ENCODE assay signal across 14 cellular contexts in genomic region chr7:49166441-49166840, GRCh38.
DNase-seq lines count a peak whose midpoint lies in the region; ATAC-seq and TF ChIP-seq lines count a peak whose summit lies in the region.
"Had no signal": no experiment of that assay in that cellular context is flagged by ENCODE, and none has a peak within 500 bp of the region (broad histone marks: within the 10 kb centered on the region; RNA-seq: fewer than 3 reads in every experiment).

No MANE protein-coding gene starts in this region.

- H3K27me3 Mint-ChIP-seq in WTC11 (ENCODE audit: low read depth) = no peaks in the 10 kb centered on the region
- H3K27me3 Mint-ChIP-seq: activated naive CD8-positive, alpha-beta T cell treated with anti-CD3 and anti-CD28 coated beads, Interleukin-2, amount 10 ng/mL, durations not matched to agents 7 days and 5 days; stimulated activated naive CD8-positive, alpha-beta T cell treated with anti-CD3 and anti-CD28 coated beads, Interleukin-15, amount 100 ng/mL, for 72 hours had no signal

- CTCF ChIA-PET in WTC11 (lab: Charles Lee) = interaction anchor here (0.6 to 1.7 kb wide), 10 partner anchors 39 to 199 kb away, joined by 3 to 41 read pairs (median 3); no protein-coding TSS in a partner anchor

- H3K36me3 Mint-ChIP-seq in WTC11 = peaks cover 14% of the 10 kb centered on the region
- H3K36me3 Mint-ChIP-seq: activated naive CD8-positive, alpha-beta T cell treated with anti-CD3 and anti-CD28 coated beads, Interleukin-2, amount 10 ng/mL, durations not matched to agents 7 days and 5 days had no signal

- H3K4me3 ChIP-seq in neuron (ENCODE audit: low read length) = no peak overlapping the region
- H3K4me3 ChIP-seq: heart left ventricle had no signal

- TF ChIP-seq CTCF in WTC11 (IDR thresholded peaks at IDR 0.05) = peak; percentile 23; the same call in 1 of the 2 replicates

- H3K36me3 ChIP-seq in neuron (ENCODE audit: insufficient read depth, low read length) = no peaks in the 10 kb centered on the region
- H3K36me3 ChIP-seq: heart left ventricle had no signal

- ATAC-seq in WTC11 = peak; percentile 75
- ATAC-seq: activated CD8-positive, alpha-beta T cell treated with anti-CD3 and anti-CD28 coated beads, Interleukin-2, amount 10 ng/mL, durations not matched to agents 7 days and 5 days; heart left ventricle; stimulated activated naive CD8-positive, alpha-beta T cell treated with anti-CD3 and anti-CD28 coated beads, Interleukin-15, amount 100 ng/mL, for 72 hours had no signal

- peaks cover 7% of the 10 kb centered on the region for H3K4me1 Mint-ChIP-seq in WTC11
- H3K4me1 Mint-ChIP-seq: activated naive CD8-positive, alpha-beta T cell treated with anti-CD3 and anti-CD28 coated beads, Interleukin-2, amount 10 ng/mL, durations not matched to agents 7 days and 5 days; stimulated activated naive CD8-positive, alpha-beta T cell treated with anti-CD3 and anti-CD28 coated beads, Interleukin-15, amount 100 ng/mL, for 72 hours had no signal

- peaks cover 30% of the 10 kb centered on the region for H3K9me3 Mint-ChIP-seq in WTC11
- H3K9me3 Mint-ChIP-seq: activated naive CD8-positive, alpha-beta T cell treated with anti-CD3 and anti-CD28 coated beads, Interleukin-2, amount 10 ng/mL, durations not matched to agents 7 days and 5 days had no signal

- H3K27me3 ChIP-seq in neuron (ENCODE audit: insufficient read depth, low read length) = no peaks in the 10 kb centered on the region
- H3K27me3 ChIP-seq: heart left ventricle had no signal

- H3K4me3 Mint-ChIP-seq in WTC11 = no peak overlapping the region
- H3K4me3 Mint-ChIP-seq: activated CD8-positive, alpha-beta T cell treated with anti-CD3 and anti-CD28 coated beads, Interleukin-2, amount 10 ng/mL, durations not matched to agents 7 days and 5 days; activated naive CD8-positive, alpha-beta T cell treated with anti-CD3 and anti-CD28 coated beads, Interleukin-2, amount 10 ng/mL, durations not matched to agents 7 days and 5 days; stimulated activated naive CD8-positive, alpha-beta T cell treated with anti-CD3 and anti-CD28 coated beads, Interleukin-15, amount 100 ng/mL, for 72 hours had no signal

- H3K4me1 ChIP-seq in neuron (ENCODE audit: insufficient read depth, low read length) = no peaks in the 10 kb centered on the region
- H3K4me1 ChIP-seq: heart left ventricle had no signal

- peak overlapping the region; percentile 72 for H2AFZ ChIP-seq in neuron (ENCODE audit: low read depth, low read length)

- H3K27ac Mint-ChIP-seq in WTC11 = no peak overlapping the region
- H3K27ac Mint-ChIP-seq: activated CD8-positive, alpha-beta T cell treated with anti-CD3 and anti-CD28 coated beads, Interleukin-2, amount 10 ng/mL, durations not matched to agents 7 days and 5 days; activated naive CD8-positive, alpha-beta T cell treated with anti-CD3 and anti-CD28 coated beads, Interleukin-2, amount 10 ng/mL, durations not matched to agents 7 days and 5 days; stimulated activated naive CD8-positive, alpha-beta T cell treated with anti-CD3 and anti-CD28 coated beads, Interleukin-15, amount 100 ng/mL, for 72 hours had no signal

- POLR2A ChIA-PET in WTC11 (lab: Charles Lee) = no interaction called here

- no peaks in the 10 kb centered on the region for H3K9me3 ChIP-seq in neuron (ENCODE audit: low read length)
- H3K9me3 ChIP-seq: heart left ventricle had no signal

- DNase-seq in NCI-H1092 treated with DMSO at 0.1 percent for 48 hours (lab: John Stamatoyannopoulos, UW) = peak; percentile 14
- DNase-seq in NCI-H1092 (lab: John Stamatoyannopoulos, UW) = no peak
- peak; percentile 16 for DNase-seq in NCI-H446 treated with DMSO at 0.1 percent for 48 hours (lab: John Stamatoyannopoulos, UW)
- DNase-seq in WTC11 (ENCODE audit: low spot score) = no peak
- no peak for DNase-seq in CD1c-positive myeloid dendritic cell (ENCODE audit: extremely low spot score)
- no peak for DNase-seq in NCI-H526 treated with DMSO at 0.1 percent for 48 hours (lab: John Stamatoyannopoulos, UW)
- DNase-seq in NCI-H2227 treated with DMSO at 0.1 percent for 48 hours (lab: John Stamatoyannopoulos, UW) = no peak
- DNase-seq: activated CD8-positive, alpha-beta T cell treated with anti-CD3 and anti-CD28 coated beads, Interleukin-2, amount 10 ng/mL, durations not matched to agents 7 days and 5 days; activated naive CD8-positive, alpha-beta T cell treated with anti-CD3 and anti-CD28 coated beads, Interleukin-2, amount 10 ng/mL, durations not matched to agents 7 days and 5 days; heart left ventricle; mesenchymal stem cell; stimulated activated CD4-positive, alpha-beta T cell treated with anti-CD3 and anti-CD28 coated beads, Interleukin-4, amount 100 ng/mL, for 1 hour; stimulated activated naive CD8-positive, alpha-beta T cell treated with anti-CD3 and anti-CD28 coated beads, Interleukin-15, amount 100 ng/mL, for 72 hours had no signal

TF ChIP-seq in WTC11, 78 proteins besides CTCF, POLR2A, EP300 and RAD21:
- no peak for TF ChIP-seq ETV6 (CRISPR knock-in tag; IDR thresholded peaks at IDR 0.05)
- TF ChIP-seq ZNF425 (CRISPR knock-in tag; conservative IDR thresholded peaks at IDR 0.05) = peak; percentile 95
TF ChIP-seq in WTC11: peak in this region for 1.

Comparison
In these comparisons a context has a peak if more than half of its experiments do, and no peak if none do; other contexts are left out.
1. DNase-seq: peak in NCI-H1092 treated with DMSO at 0.1 percent for 48 hours (single experiment) and NCI-H446 treated with DMSO at 0.1 percent for 48 hours (single experiment); none in NCI-H1092 (single experiment), WTC11 (single experiment), CD1c-positive myeloid dendritic cell (single experiment), NCI-H526 treated with DMSO at 0.1 percent for 48 hours (single experiment) and NCI-H2227 treated with DMSO at 0.1 percent for 48 hours (single experiment).